In genomic region chr11:100637706-100638105, GRCh38 we compare ENCODE assay signal across 26 cellular contexts. TPM values are rescaled to one million over a fixed set of nuclear protein-coding genes. Genes with fewer than 3 reads are reported as not detected.
A peak's percentile ranks its signal among the peaks of the same experiment; 100 is the strongest.
DNase-seq lines count a peak whose midpoint lies in the region; ATAC-seq and TF ChIP-seq lines count a peak whose summit lies in the region.
"Had no signal": no experiment of that assay in that cellular context is flagged by ENCODE, and none has a peak within 500 bp of the region (broad histone marks: within the 10 kb centered on the region; RNA-seq: fewer than 3 reads in every experiment).

No MANE protein-coding gene starts in this region.

- H2BK120ac ChIP-seq in mesenchymal stem cell (ENCODE audit: low read depth, low read length), result no peak overlapping the region

- no peak overlapping the region for H3K9ac ChIP-seq in mesenchymal stem cell (ENCODE audit: low read length)

- H3K14ac ChIP-seq in mesenchymal stem cell (ENCODE audit: low read length in 2 of 2), result no peak overlapping the region

- H3K4me1 Mint-ChIP-seq in immature natural killer cell, result no peaks in the 10 kb centered on the region
- H3K4me1 Mint-ChIP-seq: CD4-positive, CD25-positive, alpha-beta regulatory T cell had no signal

- no peaks in the 10 kb centered on the region for H3K27me3 ChIP-seq in mesenchymal stem cell (ENCODE audit: control insufficient read depth in 1 of 2, insufficient read depth in 1 of 2, low read length in 2 of 2)
- H3K27me3 ChIP-seq: hepatocyte, neutrophil, upper lobe of left lung had no signal

- H3K79me1 ChIP-seq in mesenchymal stem cell (replicated peaks; ENCODE audit: low read length, poor library complexity, severe bottlenecking), result no peaks in the 10 kb centered on the region

- DNase-seq in Ammon's horn (ENCODE audit: low spot score), result peak; percentile 62
- peak; percentile 56 to 85 for DNase-seq in NCI-H446 (lab: John Stamatoyannopoulos, UW)
- peak; percentile 59 for DNase-seq in brain pericyte (ENCODE audit: low read depth, low spot score)
- no peak for DNase-seq in mesenchymal stem cell
- no peak for DNase-seq in epidermal melanocyte (ENCODE audit: insufficient read length, low spot score)
- DNase-seq in immature natural killer cell, result no peak
- no peak for DNase-seq in GM20000 (ENCODE audit: low spot score)
- DNase-seq: activated CD8-positive, alpha-beta memory T cell treated with anti-CD3 and anti-CD28 coated beads for 24 hours; activated gamma-delta T cell; activated T-cell treated with anti-CD3 and anti-CD28 coated beads, Interleukin-2, amount 50 U/mL, for 1 hour; CD4-positive, CD25-positive, alpha-beta regulatory T cell; DMS153; effector memory CD4-positive, alpha-beta T cell; foreskin melanocyte; GOT3; Kasumi-1; NCI-H2029; NCI-H226; PC-3; Right ventricle myocardium superior; stimulated activated CD8-positive, alpha-beta memory T cell treated with anti-CD3 and anti-CD28 coated beads, Interleukin-4, amount 100 ng/mL, for 48 hours had no signal

- no peak for ATAC-seq in GM19397 (IDR thresholded peaks at IDR 0.05; ENCODE audit: unreplicated experiment)
- ATAC-seq: PC-3 had no signal

- no peak overlapping the region for H2AFZ ChIP-seq in mesenchymal stem cell (ENCODE audit: low read depth, low read length)
- H2AFZ ChIP-seq: hepatocyte had no signal

- peak overlapping the region in 1 of 2 experiments; percentile 72 for H3K18ac ChIP-seq in mesenchymal stem cell (ENCODE audit: low read depth in 1 of 2, low read length in 2 of 2)

- no peaks in the 10 kb centered on the region for H3K9me3 ChIP-seq in mesenchymal stem cell (ENCODE audit: control insufficient read depth, low read length)
- H3K9me3 ChIP-seq: neutrophil, upper lobe of left lung had no signal

- H3K4ac ChIP-seq in mesenchymal stem cell (ENCODE audit: low read depth in 1 of 2, low read length in 2 of 2), result no peak overlapping the region

- no peak overlapping the region for H2BK5ac ChIP-seq in mesenchymal stem cell (ENCODE audit: low read depth, low read length, poor library complexity, severe bottlenecking)

- no peak overlapping the region for H4K8ac ChIP-seq in mesenchymal stem cell (ENCODE audit: low read length)

- 83% methylated on average over 9 of the region's 10 CpGs for WGBS in mesenchymal stem cell

- peaks cover 3% of the 10 kb centered on the region for H3K4me1 ChIP-seq in mesenchymal stem cell (ENCODE audit: control insufficient read depth, insufficient read depth, low read depth, low read length)

- H3K4me2 ChIP-seq in mesenchymal stem cell (ENCODE audit: low read length, poor library complexity, severe bottlenecking), result no peak overlapping the region
- H3K4me2 ChIP-seq: hepatocyte had no signal

- H3K23ac ChIP-seq in mesenchymal stem cell (ENCODE audit: low read length in 2 of 2), result no peak overlapping the region

- H4K91ac ChIP-seq in mesenchymal stem cell (ENCODE audit: low read length), result peak overlapping the region; percentile 65

- H3K27me3 Mint-ChIP-seq in immature natural killer cell (ENCODE audit: low read depth in 3 of 3), result peaks cover 3 to 6% (median 5%) of the 10 kb centered on the region in 3 donors
- H3K27me3 Mint-ChIP-seq: CD4-positive, CD25-positive, alpha-beta regulatory T cell had no signal

- no peak overlapping the region for H3K27ac Mint-ChIP-seq in immature natural killer cell
- H3K27ac Mint-ChIP-seq: CD4-positive, CD25-positive, alpha-beta regulatory T cell had no signal

- H2BK12ac ChIP-seq in mesenchymal stem cell (ENCODE audit: low read length in 2 of 2), result no peak overlapping the region

- H3K36me3 Mint-ChIP-seq in immature natural killer cell, result no peaks in the 10 kb centered on the region
- H3K36me3 Mint-ChIP-seq: CD4-positive, CD25-positive, alpha-beta regulatory T cell had no signal

- H3K4me3 ChIP-seq in mesenchymal stem cell (ENCODE audit: insufficient read depth in 1 of 2, low read depth in 1 of 2, low read length in 2 of 2), result no peak overlapping the region
- H3K4me3 ChIP-seq: hepatocyte, upper lobe of left lung had no signal

- H2AK5ac ChIP-seq in mesenchymal stem cell (ENCODE audit: low read length, severe bottlenecking), result no peak overlapping the region

- H3K9me3 Mint-ChIP-seq in immature natural killer cell, result peaks cover 0 to 2% (median 0%) of the 10 kb centered on the region in 6 donors

- no peaks in the 10 kb centered on the region for H3K36me3 ChIP-seq in mesenchymal stem cell (ENCODE audit: control insufficient read depth in 1 of 2, insufficient read depth in 2 of 2, low read depth in 1 of 2, low read length in 2 of 2)
- H3K36me3 ChIP-seq: neutrophil, upper lobe of left lung had no signal

- H2BK15ac ChIP-seq in mesenchymal stem cell (ENCODE audit: low read depth, poor library complexity, severe bottlenecking), result no peak overlapping the region

- H3K27ac ChIP-seq in mesenchymal stem cell (ENCODE audit: low read length, poor library complexity, severe bottlenecking), result no peak overlapping the region
- H3K27ac ChIP-seq: 22Rv1, hepatocyte, neutrophil, upper lobe of left lung had no signal

- no peak for TF ChIP-seq CTCF in GM20000 (IDR thresholded peaks at IDR 0.05; ENCODE audit: extremely low read depth, missing control alignments)

- H3K4me3 Mint-ChIP-seq in immature natural killer cell, result no peak overlapping the region
- H3K4me3 Mint-ChIP-seq: CD4-positive, CD25-positive, alpha-beta regulatory T cell had no signal

RNA-seq across cellular contexts. Expression of gene ARHGAP42, which starts 49.4 kb away (rescaled TPM):
- polyA plus RNA-seq in mesenchymal stem cell (2013, experiment 1 of 2), result 13.3 TPM
- 15.6 TPM for polyA plus RNA-seq in mesenchymal stem cell (2013, experiment 2 of 2)
- polyA plus RNA-seq in immature natural killer cell, result 1 to 10 TPM in 1 of 3 donors, under 1 TPM in 2; 0.27 to 1.2 (median 0.74) TPM
- polyA plus RNA-seq: CD4-positive, CD25-positive, alpha-beta regulatory T cell had no signal

Comparison
In these comparisons a context has a peak if more than half of its experiments do, and no peak if none do; other contexts are left out.
1. DNase-seq: peak in Ammon's horn (single experiment), NCI-H446 (2 of 2) and brain pericyte (single experiment); none in mesenchymal stem cell (single experiment), epidermal melanocyte (single experiment), immature natural killer cell (0 of 3) and GM20000 (single experiment).